1 cellular context compared by ENCODE assay signal in the genomic region with DNA sequence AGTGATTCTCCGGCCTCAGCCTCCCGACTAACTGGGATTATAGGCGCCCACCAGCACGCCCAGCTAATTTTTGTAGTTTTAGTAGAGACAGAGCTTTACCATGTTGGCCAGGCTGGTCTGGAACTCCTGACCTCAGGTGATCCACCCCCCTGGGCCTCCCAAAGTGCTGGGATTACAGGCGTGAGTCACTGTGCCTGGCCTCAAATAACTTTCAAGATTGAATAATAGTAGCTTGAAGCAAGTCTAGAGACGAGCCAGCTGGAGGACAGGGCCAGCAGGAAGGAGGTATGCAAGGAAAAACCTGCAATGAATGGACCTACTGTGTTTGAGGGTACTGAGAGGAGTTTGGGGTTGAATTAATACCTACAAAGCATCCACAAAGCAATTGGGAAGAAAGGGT.
TF ChIP-seq lines count a peak whose summit lies in the region.

No MANE protein-coding gene starts in this region.

TF ChIP-seq in WTC11, 78 proteins besides CTCF, POLR2A, EP300 and RAD21 (continued from another document):
- TF ChIP-seq, protein P1, sequence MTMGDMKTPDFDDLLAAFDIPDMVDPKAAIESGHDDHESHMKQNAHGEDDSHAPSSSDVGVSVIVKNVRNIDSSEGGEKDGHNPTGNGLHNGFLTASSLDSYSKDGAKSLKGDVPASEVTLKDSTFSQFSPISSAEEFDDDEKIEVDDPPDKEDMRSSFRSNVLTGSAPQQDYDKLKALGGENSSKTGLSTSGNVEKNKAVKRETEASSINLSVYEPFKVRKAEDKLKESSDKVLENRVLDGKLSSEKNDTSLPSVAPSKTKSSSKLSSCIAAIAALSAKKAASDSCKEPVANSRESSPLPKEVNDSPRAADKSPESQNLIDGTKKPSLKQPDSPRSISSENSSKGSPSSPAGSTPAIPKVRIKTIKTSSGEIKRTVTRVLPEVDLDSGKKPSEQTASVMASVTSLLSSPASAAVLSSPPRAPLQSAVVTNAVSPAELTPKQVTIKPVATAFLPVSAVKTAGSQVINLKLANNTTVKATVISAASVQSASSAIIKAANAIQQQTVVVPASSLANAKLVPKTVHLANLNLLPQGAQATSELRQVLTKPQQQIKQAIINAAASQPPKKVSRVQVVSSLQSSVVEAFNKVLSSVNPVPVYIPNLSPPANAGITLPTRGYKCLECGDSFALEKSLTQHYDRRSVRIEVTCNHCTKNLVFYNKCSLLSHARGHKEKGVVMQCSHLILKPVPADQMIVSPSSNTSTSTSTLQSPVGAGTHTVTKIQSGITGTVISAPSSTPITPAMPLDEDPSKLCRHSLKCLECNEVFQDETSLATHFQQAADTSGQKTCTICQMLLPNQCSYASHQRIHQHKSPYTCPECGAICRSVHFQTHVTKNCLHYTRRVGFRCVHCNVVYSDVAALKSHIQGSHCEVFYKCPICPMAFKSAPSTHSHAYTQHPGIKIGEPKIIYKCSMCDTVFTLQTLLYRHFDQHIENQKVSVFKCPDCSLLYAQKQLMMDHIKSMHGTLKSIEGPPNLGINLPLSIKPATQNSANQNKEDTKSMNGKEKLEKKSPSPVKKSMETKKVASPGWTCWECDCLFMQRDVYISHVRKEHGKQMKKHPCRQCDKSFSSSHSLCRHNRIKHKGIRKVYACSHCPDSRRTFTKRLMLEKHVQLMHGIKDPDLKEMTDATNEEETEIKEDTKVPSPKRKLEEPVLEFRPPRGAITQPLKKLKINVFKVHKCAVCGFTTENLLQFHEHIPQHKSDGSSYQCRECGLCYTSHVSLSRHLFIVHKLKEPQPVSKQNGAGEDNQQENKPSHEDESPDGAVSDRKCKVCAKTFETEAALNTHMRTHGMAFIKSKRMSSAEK (CRISPR knock-in tag; IDR thresholded peaks at IDR 0.05; ENCODE audit: borderline replicate concordance), result no peak
- TF ChIP-seq NFYB (CRISPR knock-in tag; conservative IDR thresholded peaks at IDR 0.05; ENCODE audit: low read depth), result no peak
TF ChIP-seq in WTC11: peak in this region for 0.
